ENCODE assay signal across 8 cellular contexts in genomic region chr17:50397111-50397918, GRCh38. TPM values are rescaled to one million over a fixed set of nuclear protein-coding genes. Genes with fewer than 3 reads are reported as not detected.
DNase-seq lines count a peak whose midpoint lies in the region; ATAC-seq, FAIRE-seq and TF ChIP-seq lines count a peak whose summit lies in the region.

TSS of gene LRRC59 (minus strand) at chr17:50397523. CDS start at chr17:50397317, 206 bp downstream.

- 2% methylated on average over 69 of the region's 70 CpGs for WGBS in smooth muscle cell (ENCODE audit: low lambda C conversion rate)

- peak within 1 kb of the TSS; percentile 94 for H3K4me2 ChIP-seq in smooth muscle cell

- peaks cover 44% of the 10 kb centered on the region for H3K79me2 ChIP-seq in smooth muscle cell (ENCODE audit: low read depth)

- H2AFZ ChIP-seq in smooth muscle cell (ENCODE audit: low read depth), result peak within 1 kb of the TSS; percentile 70

- H3F3A ChIP-seq in smooth muscle cell (ENCODE audit: low read depth), result no peaks in the 10 kb centered on the region

- DNase-seq in AG04449 (ENCODE audit: low read depth, low spot score) (no peak), NCI-H2196 (lab: John Stamatoyannopoulos, UW; ENCODE audit: unreplicated experiment) (peak; percentile 78), bronchial epithelial cell (ENCODE audit: low read depth) (peak; percentile 65), iPS-NIHi7 (ENCODE audit: extremely low spot score) (peak; percentile 94), smooth muscle cell (lab: John Stamatoyannopoulos, UW; ENCODE audit: unreplicated experiment) (peak; percentile 80)

- H3K36me3 ChIP-seq in bronchial epithelial cell (ENCODE audit: control insufficient read depth, insufficient read depth, low read length) (peaks cover 18% of the 10 kb centered on the region), smooth muscle cell (ENCODE audit: low read depth) (peaks cover 10% of the 10 kb centered on the region)

- POLR2A ChIA-PET in AG04449 (lab: Yijun Ruan, JAX), result interaction anchor here (0.6 to 1.7 kb wide), 5 partner anchors 9 to 845 kb away, joined by 3 to 9 read pairs (median 5); no protein-coding TSS in a partner anchor

- no peaks in the 10 kb centered on the region for H3K27me3 ChIP-seq in bronchial epithelial cell (ENCODE audit: control insufficient read depth, insufficient read depth, low read length)
- H3K27me3 ChIP-seq in smooth muscle cell (ENCODE audit: low read depth), result no peaks in the 10 kb centered on the region

- peak within 1 kb of the TSS; percentile 98 for H3K9ac ChIP-seq in smooth muscle cell (ENCODE audit: low read depth)

- TF ChIP-seq CTCF in AG04449 (IDR thresholded peaks at IDR 0.05; ENCODE audit: insufficient read depth, low read length, missing control alignments) (peak; percentile 100), WI38 (IDR thresholded peaks at IDR 0.05; ENCODE audit: low read depth, low read length) (peak; percentile 79), bronchial epithelial cell (IDR thresholded peaks at IDR 0.05; ENCODE audit: insufficient read depth, low read length, severe bottlenecking) (peak; percentile 100), smooth muscle cell (IDR thresholded peaks at IDR 0.05; ENCODE audit: borderline replicate concordance, insufficient read depth, poor library complexity, severe bottlenecking) (peak; percentile 96)

- peaks cover 44% of the 10 kb centered on the region for H4K20me1 ChIP-seq in smooth muscle cell (ENCODE audit: low read depth)

- H3K4me3 ChIP-seq in AG04449 (ENCODE audit: low read depth, low read length) (peak within 1 kb of the TSS; percentile 94), WI38 (ENCODE audit: low read depth, low read length) (peak within 1 kb of the TSS; percentile 84), bronchial epithelial cell (ENCODE audit: low read depth, low read length) (peak within 1 kb of the TSS; percentile 96), smooth muscle cell (peak within 1 kb of the TSS; percentile 90)

- ATAC-seq in GM18861 (IDR thresholded peaks at IDR 0.05; ENCODE audit: unreplicated experiment) (peak; percentile 91), HG03095 (IDR thresholded peaks at IDR 0.05; ENCODE audit: unreplicated experiment) (peak; percentile 97)

- H3K9me3 ChIP-seq in smooth muscle cell (replicated peaks; ENCODE audit: low read depth), result no peaks in the 10 kb centered on the region

- H3K27ac ChIP-seq in smooth muscle cell (ENCODE audit: low read depth), result peak within 1 kb of the TSS; percentile 86

- no peaks in the 10 kb centered on the region for H3K4me1 ChIP-seq in smooth muscle cell (ENCODE audit: low read depth)

- CTCF ChIA-PET in AG04449 (lab: Yijun Ruan, JAX), result interaction anchor here (0.8 to 6.9 kb wide), 30 partner anchors 13 to 298 kb away, joined by 3 to 139 read pairs (median 6); partner anchors contain the start of genes ACSF2, CACNA1G, CHAD and EME1

- FAIRE-seq in bronchial epithelial cell (lab: Jason Lieb, UNC), result no peak

RNA-seq across cellular contexts. Expression of gene LRRC59, which starts in this region (rescaled TPM):
- total RNA-seq in bronchial epithelial cell (235 and 279 TPM in 2 replicates), smooth muscle cell (160 and 164 TPM in 2 replicates)
- 139 and 161 TPM in 2 replicates for polyA plus RNA-seq in smooth muscle cell
